In the genomic region with DNA sequence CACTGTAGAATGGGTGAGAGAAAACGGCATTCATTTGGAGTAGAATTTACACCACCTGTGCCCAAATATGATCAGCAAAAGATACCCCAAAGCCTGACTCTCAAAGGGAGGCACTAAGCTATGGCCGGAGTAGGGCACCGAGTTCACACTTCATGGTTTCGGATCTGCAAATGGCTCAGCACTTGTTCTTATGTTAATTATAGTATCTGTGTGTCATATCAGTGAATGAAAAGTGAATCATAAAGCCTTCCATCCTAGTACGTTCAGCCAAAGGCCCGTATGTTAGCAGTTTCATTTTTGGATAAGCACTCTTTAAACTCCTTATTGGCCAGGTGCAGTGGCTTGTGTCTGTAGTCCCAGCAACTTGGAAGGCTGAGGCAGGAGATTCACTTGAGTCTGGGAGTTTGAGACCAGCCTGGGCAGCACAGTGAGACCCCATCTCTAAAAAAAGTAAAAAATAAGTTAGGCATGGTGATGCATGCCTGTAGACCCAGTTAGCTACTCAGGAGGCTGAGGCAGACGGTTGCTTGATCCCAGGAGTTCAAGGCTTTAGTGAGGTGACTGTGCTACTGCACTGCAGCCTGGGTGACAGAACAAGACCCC, we compare ENCODE assay signal across 16 cellular contexts. TPM values are rescaled to one million over a fixed set of nuclear protein-coding genes. Genes with fewer than 3 reads are reported as not detected.
DNase-seq lines count a peak whose midpoint lies in the region; FAIRE-seq and TF ChIP-seq lines count a peak whose summit lies in the region.
"Had no signal": no experiment of that assay in that cellular context is flagged by ENCODE, and none has a peak within 500 bp of the region (broad histone marks: within the 10 kb centered on the region; RNA-seq: fewer than 3 reads in every experiment).

No MANE protein-coding gene starts in this region.

- dilution Hi-C loops in keratinocyte (cut with MboI; ENCODE audit: extremely low pct_ligation_motif_present, low sequenced_read_pairs) = no loop called here

- no peaks in the 10 kb centered on the region for H3K27me3 ChIP-seq in keratinocyte (ENCODE audit: control insufficient read depth, extremely low read depth, insufficient read depth, low read length)
- H3K27me3 ChIP-seq: thyroid gland had no signal

- no peaks in the 10 kb centered on the region for H3K79me2 ChIP-seq in keratinocyte (ENCODE audit: control insufficient read depth, insufficient read depth, low read length)

- TF ChIP-seq CTCF in HEK293 (tag by site-specific recombination; IDR thresholded peaks at IDR 0.05) (no peak), keratinocyte (optimal IDR thresholded peaks at IDR 0.05 in 1 of 3, IDR thresholded peaks at IDR 0.05 in 1 of 3, conservative IDR thresholded peaks at IDR 0.05 in 1 of 3; ENCODE audit: extremely low read depth in 1 of 3, insufficient read depth in 2 of 3, low read length in 3 of 3) (no peak)

- peak; percentile 73 for DNase-seq in RKO (ENCODE audit: low spot score)
- no peak for DNase-seq in keratinocyte (ENCODE audit: low read depth, low spot score)
- DNase-seq in NCI-H2227 treated with DMSO at 0.1 percent for 48 hours (lab: John Stamatoyannopoulos, UW) = no peak
- DNase-seq in iPS-NIHi7 (ENCODE audit: extremely low spot score) = no peak
- DNase-seq: activated naive CD4-positive, alpha-beta T cell treated with anti-CD3 and anti-CD28 coated beads, Interleukin-2, amount 50 U/mL, for 16 hours; activated T-cell treated with anti-CD3 and anti-CD28 coated beads, Interleukin-2, amount 50 U/mL, for 48 hours; H9; NCI-H1417 treated with DMSO at 0.1 percent for 48 hours; NCI-H2107; NCI-H510A treated with DMSO at 0.1 percent for 48 hours; NK-92 treated with Interleukin-12 subunit alpha and Interleukin-12 subunit beta, amount 100 ng/mL, for 24 hours; stimulated activated CD4-positive, alpha-beta T cell treated with anti-CD3 and anti-CD28 coated beads, Interleukin-4, amount 100 ng/mL, for 24 hours; thyroid gland had no signal

- H3K9me3 ChIP-seq in HEK293 (ENCODE audit: control insufficient read depth, insufficient read depth, low read depth, low read length) (no peaks in the 10 kb centered on the region), keratinocyte (ENCODE audit: control insufficient read depth, low read depth, low read length) (no peaks in the 10 kb centered on the region)
- H3K9me3 ChIP-seq: thyroid gland had no signal

- POLR2A ChIA-PET in HEK293 (lab: Yijun Ruan, JAX) = interaction anchor here (0.6 kb wide), 1 partner anchor 296 kb away, joined by 4 read pairs; no protein-coding TSS in a partner anchor

- FAIRE-seq in keratinocyte (lab: Jason Lieb, UNC) = no peak
- FAIRE-seq: endometrium had no signal

- no peaks in the 10 kb centered on the region for H3K9me1 ChIP-seq in keratinocyte (ENCODE audit: control insufficient read depth, extremely low read depth, insufficient read depth, low read length)

- H3K4me1 ChIP-seq in HEK293 (ENCODE audit: control insufficient read depth, insufficient read depth, low read length) (no peaks in the 10 kb centered on the region), keratinocyte (ENCODE audit: control insufficient read depth, extremely low read depth, insufficient read depth, low read length) (peaks cover 13% of the 10 kb centered on the region)
- H3K4me1 ChIP-seq: thyroid gland had no signal

- peak overlapping the region; percentile 19 for H2AFZ ChIP-seq in keratinocyte (ENCODE audit: control insufficient read depth, low read length)

- no peaks in the 10 kb centered on the region for H4K20me1 ChIP-seq in keratinocyte (ENCODE audit: control insufficient read depth, extremely low read depth, insufficient read depth, low read length)

- H3K4me3 ChIP-seq in HEK293 (ENCODE audit: low read depth, low read length) (no peak overlapping the region), keratinocyte (ENCODE audit: control insufficient read depth in 2 of 3, extremely low read depth in 1 of 3, insufficient read depth in 2 of 3, low read depth in 1 of 3, low read length in 3 of 3) (peak overlapping the region in 1 of 3 experiments; percentile 59)
- H3K4me3 ChIP-seq: thyroid gland had no signal

- H3K36me3 ChIP-seq in HEK293 (ENCODE audit: control insufficient read depth in 2 of 2, insufficient read depth in 1 of 2, low read length in 2 of 2) = peaks cover 4 to 45% of the 10 kb centered on the region in 2 experiments; a peak in 2 of 3 replicates
- no peaks in the 10 kb centered on the region for H3K36me3 ChIP-seq in keratinocyte (ENCODE audit: control insufficient read depth in 2 of 2, extremely low read depth in 1 of 2, insufficient read depth in 2 of 2, low read length in 2 of 2)
- H3K36me3 ChIP-seq: thyroid gland had no signal

- CTCF ChIA-PET in HEK293 (lab: Yijun Ruan, JAX) = interaction anchor here (0.6 to 1.2 kb wide), 3 partner anchors 14 to 49 kb away, joined by 3 to 4 read pairs (median 3); no protein-coding TSS in a partner anchor

- peak overlapping the region; percentile 71 for H3K9ac ChIP-seq in keratinocyte (ENCODE audit: control insufficient read depth, extremely low read depth, insufficient read depth, low read length)

- H3K27ac ChIP-seq in HEK293 (ENCODE audit: extremely low read depth, low read depth, low read length) (no peak overlapping the region), keratinocyte (ENCODE audit: control insufficient read depth, insufficient read depth, low read length) (peak overlapping the region; percentile 90)
- H3K27ac ChIP-seq: thyroid gland had no signal

- peak overlapping the region; percentile 70 for H3K4me2 ChIP-seq in keratinocyte (ENCODE audit: control insufficient read depth, extremely low read depth, insufficient read depth, low read depth, low read length)

TF ChIP-seq in HEK293, 187 proteins besides CTCF, POLR2A, EP300 and RAD21:
- no peak for TF ChIP-seq OSR2 (tag by site-specific recombination; IDR thresholded peaks at IDR 0.05)
- peak; percentile 72; the same call in 1 of the 2 replicates for TF ChIP-seq ZNF121 (tag by site-specific recombination; IDR thresholded peaks at IDR 0.05)

RNA-seq across cellular contexts. Expression of gene CORT, which starts 4.9 kb away (rescaled TPM):
- 0.17 TPM in 1 of 3 replicates, not detected in the others for polyA plus RNA-seq in keratinocyte
- not detected for polyA plus RNA-seq in keratinocyte (2011; ENCODE audit: low read depth)
- polyA plus RNA-seq in keratinocyte (2011; cell fraction: cytosol; rRNA removed) = not detected in 2 replicates
- 0.27 TPM in 1 of 2 replicates, not detected in the other for polyA plus RNA-seq in keratinocyte (2011; cell fraction: nucleus; rRNA removed)
- polyA plus RNA-seq in keratinocyte (2012; ENCODE audit: low replicate concordance) = not detected in 2 replicates
- not detected in 3 replicates for polyA minus RNA-seq in keratinocyte
- polyA minus RNA-seq in keratinocyte (2011; cell fraction: cytosol; rRNA and poly(A)+ RNA removed) = not detected
- polyA minus RNA-seq in keratinocyte (2011; cell fraction: nucleus; rRNA and poly(A)+ RNA removed) = not detected in 2 replicates
- polyA plus RNA-seq: fibroblast of lung had no signal

RNA-seq across cellular contexts. Expression of gene CENPS, which starts 14.7 kb away (rescaled TPM):
- 4.6 to 13.3 TPM (median 10.3 TPM) in 3 replicates for polyA plus RNA-seq in keratinocyte
- polyA plus RNA-seq in keratinocyte (2011; ENCODE audit: low read depth) = 6.6 TPM
- 8.5 and 9.2 TPM in 2 replicates for polyA plus RNA-seq in keratinocyte (2011; cell fraction: cytosol; rRNA removed)
- polyA plus RNA-seq in keratinocyte (2011; cell fraction: nucleus; rRNA removed) = 2.7 and 4.3 TPM in 2 replicates
- polyA plus RNA-seq in keratinocyte (2012; ENCODE audit: low replicate concordance) = 6.8 and 19.8 TPM in 2 replicates
- 1.6 to 4.4 TPM (median 2.6 TPM) in 3 replicates for polyA minus RNA-seq in keratinocyte
- polyA minus RNA-seq in keratinocyte (2011; cell fraction: cytosol; rRNA and poly(A)+ RNA removed) = 4.6 TPM
- 1.3 and 1.6 TPM in 2 replicates for polyA minus RNA-seq in keratinocyte (2011; cell fraction: nucleus; rRNA and poly(A)+ RNA removed)

RNA-seq across cellular contexts. Expression of gene DFFA, which starts 27.4 kb away (rescaled TPM):
- polyA plus RNA-seq in keratinocyte = 44.4 to 63.1 TPM (median 53.1 TPM) in 3 replicates
- polyA plus RNA-seq in keratinocyte (2011; ENCODE audit: low read depth) = 35.4 TPM
- 40.6 and 46.4 TPM in 2 replicates for polyA plus RNA-seq in keratinocyte (2011; cell fraction: cytosol; rRNA removed)
- 31.0 and 31.3 TPM in 2 replicates for polyA plus RNA-seq in keratinocyte (2011; cell fraction: nucleus; rRNA removed)
- 18.7 and 58.0 TPM in 2 replicates for polyA plus RNA-seq in keratinocyte (2012; ENCODE audit: low replicate concordance)
- polyA minus RNA-seq in keratinocyte = 55.7 to 77.5 TPM (median 66.3 TPM) in 3 replicates
- polyA minus RNA-seq in keratinocyte (2011; cell fraction: cytosol; rRNA and poly(A)+ RNA removed) = 36.6 TPM
- polyA minus RNA-seq in keratinocyte (2011; cell fraction: nucleus; rRNA and poly(A)+ RNA removed) = 16.8 and 30.4 TPM in 2 replicates

RNA-seq across cellular contexts. Expression of gene PEX14, which starts 29.9 kb away (rescaled TPM):
- polyA plus RNA-seq in keratinocyte = 7.3 to 19.4 TPM (median 8.4 TPM) in 3 replicates
- 3.3 TPM for polyA plus RNA-seq in keratinocyte (2011; ENCODE audit: low read depth)
- polyA plus RNA-seq in keratinocyte (2011; cell fraction: cytosol; rRNA removed) = 7.5 and 15.1 TPM in 2 replicates
- 35.5 and 39.3 TPM in 2 replicates for polyA plus RNA-seq in keratinocyte (2011; cell fraction: nucleus; rRNA removed)
- polyA plus RNA-seq in keratinocyte (2012; ENCODE audit: low replicate concordance) = 16.7 and 23.8 TPM in 2 replicates
- polyA minus RNA-seq in keratinocyte = 9.4 to 18.0 TPM (median 10.6 TPM) in 3 replicates
- polyA minus RNA-seq in keratinocyte (2011; cell fraction: cytosol; rRNA and poly(A)+ RNA removed) = 14.6 TPM
- 12.5 and 18.2 TPM in 2 replicates for polyA minus RNA-seq in keratinocyte (2011; cell fraction: nucleus; rRNA and poly(A)+ RNA removed)

RNA-seq across cellular contexts. Expression of gene PGD, which starts 46.0 kb away (rescaled TPM):
- 67.2 to 104 TPM (median 79.1 TPM) in 3 replicates for polyA plus RNA-seq in keratinocyte
- 68.5 TPM for polyA plus RNA-seq in keratinocyte (2011; ENCODE audit: low read depth)
- polyA plus RNA-seq in keratinocyte (2011; cell fraction: cytosol; rRNA removed) = 63.1 and 79.2 TPM in 2 replicates
- polyA plus RNA-seq in keratinocyte (2011; cell fraction: nucleus; rRNA removed) = 76.3 and 82.2 TPM in 2 replicates
- 53.6 and 220 TPM in 2 replicates for polyA plus RNA-seq in keratinocyte (2012; ENCODE audit: low replicate concordance)
- 115 to 139 TPM (median 134 TPM) in 3 replicates for polyA minus RNA-seq in keratinocyte
- polyA minus RNA-seq in keratinocyte (2011; cell fraction: cytosol; rRNA and poly(A)+ RNA removed) = 69.6 TPM
- polyA minus RNA-seq in keratinocyte (2011; cell fraction: nucleus; rRNA and poly(A)+ RNA removed) = 37.8 and 47.8 TPM in 2 replicates
